Comparison of ENCODE assay signal across 1 cellular context in genomic region chr11:57552479-57552878, GRCh38.
TF ChIP-seq lines count a peak whose summit lies in the region.

No MANE protein-coding gene starts in this region.

TF ChIP-seq in HepG2, 621 proteins besides CTCF, POLR2A, EP300 and RAD21 (continued from another document and continues in another):
- TF ChIP-seq MNT (IDR thresholded peaks at IDR 0.05): no peak
- TF ChIP-seq CEBPG (CRISPR knock-in tag; IDR thresholded peaks at IDR 0.05): peak; percentile 58; the same call in 1 of the 2 replicates
- TF ChIP-seq ZBTB4 (CRISPR knock-in tag; IDR thresholded peaks at IDR 0.05; ENCODE audit: borderline replicate concordance): no peak
- TF ChIP-seq SMC3 (IDR thresholded peaks at IDR 0.05; ENCODE audit: low read length): 0 out of 2 replicates have a peak, but pooled peaks have one; percentile 1
- no peak for TF ChIP-seq ZNF263 (CRISPR knock-in tag; IDR thresholded peaks at IDR 0.05)
- no peak for TF ChIP-seq GATAD1 (CRISPR knock-in tag; IDR thresholded peaks at IDR 0.05)
- no peak for TF ChIP-seq CBX1 (IDR thresholded peaks at IDR 0.05; ENCODE audit: low read depth)
- TF ChIP-seq FOSL1 (CRISPR knock-in tag; IDR thresholded peaks at IDR 0.05; ENCODE audit: borderline replicate concordance): peak; percentile 68; the same call in 1 of the 2 replicates
- TF ChIP-seq ZFP91 (CRISPR knock-in tag; IDR thresholded peaks at IDR 0.05; ENCODE audit: borderline replicate concordance): no peak
- no peak for TF ChIP-seq RBFOX2 (IDR thresholded peaks at IDR 0.05; ENCODE audit: low read depth, low read length)
- TF ChIP-seq ZSCAN9 (CRISPR knock-in tag; IDR thresholded peaks at IDR 0.05; ENCODE audit: borderline replicate concordance): no peak
- TF ChIP-seq ATF2 (CRISPR knock-in tag; IDR thresholded peaks at IDR 0.05): peak; percentile 56
- no peak for TF ChIP-seq DBP (CRISPR knock-in tag; IDR thresholded peaks at IDR 0.05; ENCODE audit: not compliant biosample characterization)
- peak; percentile 38; the same call in 1 of the 2 replicates for TF ChIP-seq HOXA3 (CRISPR knock-in tag; IDR thresholded peaks at IDR 0.05)
- no peak for TF ChIP-seq HNF4A (CRISPR knock-in tag; IDR thresholded peaks at IDR 0.05)
- TF ChIP-seq ZNF710 (CRISPR knock-in tag; IDR thresholded peaks at IDR 0.05; ENCODE audit: borderline replicate concordance): no peak
- TF ChIP-seq ZNF264 (CRISPR knock-in tag; IDR thresholded peaks at IDR 0.05): no peak
- TF ChIP-seq CCAR2 (optimal IDR thresholded peaks at IDR 0.05; ENCODE audit: low read depth, low read length): no peak
- no peak for TF ChIP-seq SP140L (CRISPR knock-in tag; IDR thresholded peaks at IDR 0.05; ENCODE audit: borderline replicate concordance)
- TF ChIP-seq TFE3 (CRISPR knock-in tag; IDR thresholded peaks at IDR 0.05): no peak
- TF ChIP-seq HDAC1 (CRISPR knock-in tag; IDR thresholded peaks at IDR 0.05): no peak
- TF ChIP-seq ZNF773 (CRISPR knock-in tag; IDR thresholded peaks at IDR 0.05; ENCODE audit: borderline replicate concordance): no peak
- TF ChIP-seq ZNF430 (CRISPR knock-in tag; IDR thresholded peaks at IDR 0.05): no peak
- TF ChIP-seq HIC2 (CRISPR knock-in tag; IDR thresholded peaks at IDR 0.05; ENCODE audit: low read depth): no peak
- TF ChIP-seq ARID3A (IDR thresholded peaks at IDR 0.05; ENCODE audit: low read depth, low read length): no peak
- no peak for TF ChIP-seq ZBTB10 (CRISPR knock-in tag; IDR thresholded peaks at IDR 0.05; ENCODE audit: borderline replicate concordance)
- no peak for TF ChIP-seq MAZ (IDR thresholded peaks at IDR 0.05; ENCODE audit: borderline replicate concordance, low read depth, low read length)
- TF ChIP-seq MAZ (CRISPR knock-in tag; IDR thresholded peaks at IDR 0.05; ENCODE audit: low read depth): no peak
- TF ChIP-seq YY1 (IDR thresholded peaks at IDR 0.05; ENCODE audit: insufficient read depth, insufficient replicate concordance, low read depth, low read length): no peak
- no peak for TF ChIP-seq ZNF501 (CRISPR knock-in tag; IDR thresholded peaks at IDR 0.05)
- no peak for TF ChIP-seq DNMT3B (CRISPR knock-in tag; conservative IDR thresholded peaks at IDR 0.05)
- TF ChIP-seq SRSF4 (IDR thresholded peaks at IDR 0.05; ENCODE audit: low read depth, low read length, poor library complexity, severe bottlenecking): no peak
- TF ChIP-seq KDM2A (CRISPR knock-in tag; IDR thresholded peaks at IDR 0.05; ENCODE audit: borderline replicate concordance, low read depth): no peak
- no peak for TF ChIP-seq TEF (CRISPR knock-in tag; IDR thresholded peaks at IDR 0.05)
